Comparison of ENCODE assay signal across 24 cellular contexts in the genomic region with DNA sequence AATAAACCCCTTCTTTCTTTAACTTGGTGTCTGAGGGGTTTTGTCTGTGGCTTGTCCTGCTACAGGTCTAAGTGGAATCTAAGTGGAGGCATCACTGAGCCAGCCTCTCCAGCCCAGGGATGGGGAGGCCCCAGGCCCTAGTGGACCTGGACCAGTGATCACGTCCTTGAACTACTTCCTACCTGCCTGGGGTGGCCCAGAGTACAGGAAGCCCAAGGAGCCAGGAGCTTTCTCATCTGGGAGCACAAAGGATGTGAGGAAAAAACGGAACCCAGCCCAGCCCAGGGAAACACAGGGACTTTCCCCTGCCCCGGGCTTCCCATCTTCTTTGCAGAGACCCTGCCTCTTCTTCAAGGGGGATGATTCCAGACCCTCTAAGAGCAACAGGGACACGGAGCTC. TPM values are rescaled to one million over a fixed set of nuclear protein-coding genes. Genes with fewer than 3 reads are reported as not detected.
DNase-seq lines count a peak whose midpoint lies in the region; ATAC-seq and TF ChIP-seq lines count a peak whose summit lies in the region.
"Had no signal": no experiment of that assay in that cellular context is flagged by ENCODE, and none has a peak within 500 bp of the region (broad histone marks: within the 10 kb centered on the region; RNA-seq: fewer than 3 reads in every experiment).

No MANE protein-coding gene starts in this region.

- no peak overlapping the region for H2AFZ ChIP-seq in trophoblast cell (ENCODE audit: insufficient read depth, low read length, poor library complexity)

- CTCF ChIA-PET in activated B cell treated with CpG ODN at 0.5 μM for 24 hours (lab: Charles Lee) (interaction anchor here (1.5 kb wide), 1 partner anchor 128 kb away, joined by 3 read pairs; the partner anchor contains the start of gene CD6), Caco-2 (lab: Charles Lee) (no interaction called here)

- H2BK5ac ChIP-seq in trophoblast cell (ENCODE audit: low read depth, low read length, poor library complexity) = no peak overlapping the region

- no peak overlapping the region for H3K9ac ChIP-seq in trophoblast cell (ENCODE audit: low read length)

- H3K9me3 ChIP-seq in trophoblast cell (ENCODE audit: insufficient read depth, low read depth, low read length) (peaks cover 3% of the 10 kb centered on the region), Caco-2 (no peaks in the 10 kb centered on the region)

- no CpG with 5 or more reads among the region's 4 CpGs for WGBS in trophoblast cell (ENCODE audit: extremely low coverage, insufficient coverage, insufficient read length)

- POLR2A ChIA-PET in activated B cell treated with CpG ODN at 0.5 μM for 24 hours (lab: Charles Lee) (interaction anchor here (0.7 to 1.0 kb wide), 2 partner anchors 27 to 28 kb away, joined by 3 read pairs; no protein-coding TSS in a partner anchor), Caco-2 (lab: Charles Lee) (no interaction called here)

- H4K91ac ChIP-seq in trophoblast cell (ENCODE audit: low read depth, low read length) = no peak overlapping the region

- no peaks in the 10 kb centered on the region for H3K79me2 ChIP-seq in trophoblast cell (ENCODE audit: control insufficient read depth, insufficient read depth, low read length, poor library complexity)

- no peak for TF ChIP-seq CTCF in activated B cell treated with CpG ODN at 0.5 μM for 24 hours (IDR thresholded peaks at IDR 0.05)
- no peak for TF ChIP-seq CTCF in Caco-2 (IDR thresholded peaks at IDR 0.05; ENCODE audit: insufficient read depth in 1 of 2, low read depth in 1 of 2, low read length in 1 of 2, severe bottlenecking in 1 of 2, unreplicated experiment in 1 of 2)

- H2BK120ac ChIP-seq in trophoblast cell (ENCODE audit: insufficient read depth, low read length, poor library complexity) = no peak overlapping the region

- H3K4me2 ChIP-seq in trophoblast cell (ENCODE audit: low read length) = no peak overlapping the region

- H4K8ac ChIP-seq in trophoblast cell (ENCODE audit: low read depth, low read length) = no peak overlapping the region

- no TSS peak for BruUV-seq in Caco-2 (replicated peaks; lab: Mats Ljungman, UMichigan)

- H3K4me1 ChIP-seq in trophoblast cell (ENCODE audit: control insufficient read depth in 1 of 2, insufficient read depth in 2 of 2, low read length in 2 of 2) (no peaks in the 10 kb centered on the region), Caco-2 (no peaks in the 10 kb centered on the region)

- peak overlapping the region; percentile 28 for H3K23ac ChIP-seq in trophoblast cell (ENCODE audit: low read length)

- peak; percentile 62 for DNase-seq in activated effector memory CD4-positive, alpha-beta T cell treated with anti-CD3 and anti-CD28 coated beads, Interleukin-2, amount 50 U/mL, for 16 hours
- DNase-seq in activated effector memory CD4-positive, alpha-beta T cell treated with Interleukin-2 at 50 U/mL for 16 hours = no peak
- DNase-seq in D341Med (ENCODE audit: low spot score) (peak; percentile 6), activated B cell treated with CpG ODN at 0.5 μM for 24 hours (no peak), trophoblast cell (no peak), Caco-2 (no peak), COR-L47 (lab: John Stamatoyannopoulos, UW) (no peak)
- DNase-seq: CD8-positive, alpha-beta memory T cell; GOT3; HCEC 1CT; IMR-90; KG1; MM.1S; NCI-H2029; NCI-H446 treated with DMSO at 0.1 percent for 48 hours; NCI-H526; NCI-H82; SHP77 treated with DMSO at 0.1 percent for 48 hours had no signal

- H3K27ac Mint-ChIP-seq in activated B cell treated with CpG ODN at 0.5 μM for 24 hours (no peak overlapping the region), Caco-2 (ENCODE audit: unreplicated experiment) (no peak overlapping the region)
- H3K27ac Mint-ChIP-seq: CD8-positive, alpha-beta memory T cell had no signal

- intact Hi-C loops in activated B cell treated with CpG ODN at 0.5 μM for 24 hours (cut with micrococcal nuclease) (no loop called here), Caco-2 (cut with micrococcal nuclease; ENCODE audit: unreplicated experiment) (no loop called here)

- H3K14ac ChIP-seq in trophoblast cell (ENCODE audit: low read length) = no peak overlapping the region

- no peak overlapping the region for H2BK12ac ChIP-seq in trophoblast cell (ENCODE audit: low read length)

- no peak overlapping the region for H3K4me3 Mint-ChIP-seq in activated B cell treated with CpG ODN at 0.5 μM for 24 hours
- no peak overlapping the region for H3K4me3 Mint-ChIP-seq in Caco-2 (ENCODE audit: unreplicated experiment)
- H3K4me3 Mint-ChIP-seq: CD8-positive, alpha-beta memory T cell had no signal

- H3K4me3 ChIP-seq in trophoblast cell (ENCODE audit: low read depth, low read length) (no peak overlapping the region), Caco-2 (ENCODE audit: low read depth, low read length) (no peak overlapping the region)

- no peaks in the 10 kb centered on the region for H3K36me3 ChIP-seq in trophoblast cell (ENCODE audit: control insufficient read depth in 1 of 2, insufficient read depth in 2 of 2, low read length in 2 of 2)
- no peaks in the 10 kb centered on the region for H3K36me3 ChIP-seq in Caco-2 (ENCODE audit: control insufficient read depth, insufficient read depth, low read length)

- H4K12ac ChIP-seq in trophoblast cell (ENCODE audit: low read depth, low read length) = no peak overlapping the region

- H3K4me1 Mint-ChIP-seq in activated B cell treated with CpG ODN at 0.5 μM for 24 hours (peaks cover 34% of the 10 kb centered on the region), Caco-2 (ENCODE audit: low read depth, unreplicated experiment) (no peaks in the 10 kb centered on the region)

- no peaks in the 10 kb centered on the region for H3K27me3 ChIP-seq in trophoblast cell (ENCODE audit: insufficient read depth, low read length)
- H3K27me3 ChIP-seq in Caco-2 (replicated peaks; ENCODE audit: control insufficient read depth, insufficient read depth, low read length) = no peaks in the 10 kb centered on the region

- H3K36me3 Mint-ChIP-seq in activated B cell treated with CpG ODN at 0.5 μM for 24 hours (ENCODE audit: low read depth) (no peaks in the 10 kb centered on the region), Caco-2 (ENCODE audit: insufficient read depth, unreplicated experiment) (no peaks in the 10 kb centered on the region)

- H3K18ac ChIP-seq in trophoblast cell (ENCODE audit: low read length) = no peak overlapping the region

- no peaks in the 10 kb centered on the region for H3K79me1 ChIP-seq in trophoblast cell (ENCODE audit: low read length)

- H2AK5ac ChIP-seq in trophoblast cell (ENCODE audit: low read length) = no peak overlapping the region

- ATAC-seq in activated B cell treated with CpG ODN at 0.5 μM for 24 hours (ENCODE audit: low read depth) = peak; percentile 25
- no peak for ATAC-seq in GM18502 (IDR thresholded peaks at IDR 0.05; ENCODE audit: poor library complexity, unreplicated experiment)
- ATAC-seq: Panc1 had no signal

- H3K27ac ChIP-seq in trophoblast cell (ENCODE audit: low read depth, low read length) = no peak overlapping the region
- H3K27ac ChIP-seq: C4-2B, RWPE1 had no signal

- H3K4ac ChIP-seq in trophoblast cell (ENCODE audit: low read depth, low read length) = no peak overlapping the region

- H3K9me3 Mint-ChIP-seq in activated B cell treated with CpG ODN at 0.5 μM for 24 hours (no peaks in the 10 kb centered on the region), Caco-2 (ENCODE audit: unreplicated experiment) (no peaks in the 10 kb centered on the region)
- H3K9me3 Mint-ChIP-seq: CD8-positive, alpha-beta memory T cell had no signal

- H3K27me3 Mint-ChIP-seq in activated B cell treated with CpG ODN at 0.5 μM for 24 hours (no peaks in the 10 kb centered on the region), Caco-2 (ENCODE audit: insufficient read depth, unreplicated experiment) (no peaks in the 10 kb centered on the region)
- H3K27me3 Mint-ChIP-seq: CD8-positive, alpha-beta memory T cell had no signal

RNA-seq across cellular contexts. Expression of gene CD5, which starts 3.5 kb away (rescaled TPM):
- total RNA-seq in activated B cell treated with CpG ODN at 0.5 μM for 24 hours = 5.2 and 7.1 TPM in 2 replicates
- 0.01 TPM in 1 of 2 replicates, not detected in the other for polyA plus RNA-seq in trophoblast cell (2013)
- total RNA-seq in Caco-2 (2022) = not detected in 2 replicates
- total RNA-seq: A673, IMR-90, OCI-LY7 had no signal
- polyA plus RNA-seq: IMR-90 had no signal

Comparison
In these comparisons a context has a peak if more than half of its experiments do, and no peak if none do; other contexts are left out.
1. DNase-seq: peak in activated effector memory CD4-positive, alpha-beta T cell treated with anti-CD3 and anti-CD28 coated beads, Interleukin-2, amount 50 U/mL, for 16 hours (single experiment) and D341Med (single experiment); none in activated effector memory CD4-positive, alpha-beta T cell treated with Interleukin-2 at 50 U/mL for 16 hours (single experiment), activated B cell treated with CpG ODN at 0.5 μM for 24 hours (single experiment), trophoblast cell (0 of 2), Caco-2 (0 of 2) and COR-L47 (single experiment).